In the genomic region with DNA sequence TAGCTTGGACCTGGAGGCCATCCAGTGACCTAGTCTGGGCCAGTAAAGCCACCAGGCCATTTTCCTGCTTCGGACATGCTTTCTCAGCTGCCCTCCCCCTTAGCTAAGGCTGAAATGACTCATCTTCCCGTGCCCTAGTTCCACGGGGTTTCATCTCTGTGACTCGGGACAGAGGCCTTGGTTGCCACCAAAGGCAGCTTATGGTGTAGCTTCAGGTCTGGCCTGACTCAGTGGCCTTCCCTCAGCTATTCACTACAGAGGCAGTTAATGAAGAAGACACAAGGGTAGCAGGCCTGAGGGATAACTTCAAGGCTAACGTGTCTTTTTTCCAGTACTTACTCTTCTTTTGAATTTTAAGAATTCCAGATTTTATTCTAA, we compare ENCODE assay signal across 18 cellular contexts.
A peak's percentile ranks its signal among the peaks of the same experiment; 100 is the strongest.
DNase-seq lines count a peak whose midpoint lies in the region; ATAC-seq and TF ChIP-seq lines count a peak whose summit lies in the region.
"Had no signal": no experiment of that assay in that cellular context is flagged by ENCODE, and none has a peak within 500 bp of the region (broad histone marks: within the 10 kb centered on the region; RNA-seq: fewer than 3 reads in every experiment).

No MANE protein-coding gene starts in this region.

- H3K4ac ChIP-seq in mesenchymal stem cell (ENCODE audit: low read depth in 1 of 2, low read length in 2 of 2): no peak overlapping the region

- H3K4me1 Mint-ChIP-seq in type B pancreatic cell (ENCODE audit: unreplicated experiment): peaks cover 79% of the 10 kb centered on the region
- H3K4me1 Mint-ChIP-seq: activated CD4-positive, alpha-beta T cell treated with anti-CD3 and anti-CD28 coated beads, Interleukin-2, amount 10 ng/mL, durations not matched to agents 7 days and 5 days; T-helper 17 cell had no signal

- WGBS in body of pancreas, 2 donors: 51 to 78% methylated on average over 5 of the region's 5 CpGs
- 34% methylated on average over 4 of the region's 5 CpGs for WGBS in mesenchymal stem cell

- H3K4me1 ChIP-seq in body of pancreas (peaks cover 80% of the 10 kb centered on the region), mesenchymal stem cell (ENCODE audit: control insufficient read depth, insufficient read depth, low read depth, low read length) (peaks cover 12% of the 10 kb centered on the region)

- peak overlapping the region; percentile 95 for H3K27ac Mint-ChIP-seq in type B pancreatic cell
- H3K27ac Mint-ChIP-seq: activated CD4-positive, alpha-beta T cell treated with anti-CD3 and anti-CD28 coated beads, Interleukin-2, amount 10 ng/mL, durations not matched to agents 7 days and 5 days; activated T-cell treated with anti-CD3 and anti-CD28 coated beads, Interleukin-2, amount 50 U/mL, for 72 hours; dendritic cell treated with granulocyte-macrophage colony-stimulating factor and Interleukin-4, amounts not matched to agents 40 ng/mL and 50 ng/mL, for 4 days; T-helper 17 cell had no signal

- no peak overlapping the region for H3K4me2 ChIP-seq in mesenchymal stem cell (ENCODE audit: low read length, poor library complexity, severe bottlenecking)

- H2BK12ac ChIP-seq in mesenchymal stem cell (ENCODE audit: low read length in 2 of 2): peak overlapping the region; percentile 18 to 93

- no peak overlapping the region for H3K4me3 Mint-ChIP-seq in type B pancreatic cell
- H3K4me3 Mint-ChIP-seq: activated CD4-positive, alpha-beta T cell treated with anti-CD3 and anti-CD28 coated beads, Interleukin-2, amount 10 ng/mL, durations not matched to agents 7 days and 5 days; activated T-cell treated with anti-CD3 and anti-CD28 coated beads, Interleukin-2, amount 50 U/mL, for 72 hours; dendritic cell treated with granulocyte-macrophage colony-stimulating factor and Interleukin-4, amounts not matched to agents 40 ng/mL and 50 ng/mL, for 4 days; T-helper 17 cell had no signal

- DNase-seq in DMS53 (lab: John Stamatoyannopoulos, UW) (peak; percentile 9), DMS53 treated with DMSO at 0.1 percent for 48 hours (lab: John Stamatoyannopoulos, UW; ENCODE audit: unreplicated experiment) (no peak), body of pancreas (peak in 1 of 4 donors; percentile 51), mesenchymal stem cell (peak; percentile 69), type B pancreatic cell (ENCODE audit: extremely low spot score, unreplicated experiment) (no peak), NK-92 (lab: John Stamatoyannopoulos, UW; ENCODE audit: unreplicated experiment) (no peak)
- no peak for DNase-seq in stimulated activated CD4-positive, alpha-beta T cell treated with anti-CD3 and anti-CD28 coated beads, Interleukin-4, amount 100 ng/mL, for 1 hour
- no peak for DNase-seq in activated CD8-positive, alpha-beta memory T cell treated with anti-CD3 and anti-CD28 coated beads, Interleukin-2, amount 50 U/mL, for 48 hours
- DNase-seq: activated CD4-positive, alpha-beta T cell treated with anti-CD3 and anti-CD28 coated beads, Interleukin-2, amount 10 ng/mL, durations not matched to agents 7 days and 5 days; activated T-cell treated with anti-CD3 and anti-CD28 coated beads, Interleukin-2, amount 50 U/mL, for 72 hours; amygdala; NCI-H1694 treated with DMSO at 0.1 percent for 48 hours; NCI-H524 treated with DMSO at 0.1 percent for 48 hours; stimulated activated CD8-positive, alpha-beta memory T cell treated with anti-CD3 and anti-CD28 coated beads, Interleukin-4, amount 100 ng/mL, for 48 hours; T-helper 17 cell had no signal

- H3K9me3 ChIP-seq in body of pancreas (no peaks in the 10 kb centered on the region), mesenchymal stem cell (ENCODE audit: control insufficient read depth, low read length) (no peaks in the 10 kb centered on the region)

- H2AFZ ChIP-seq in mesenchymal stem cell (ENCODE audit: low read depth, low read length): no peak overlapping the region
- H2AFZ ChIP-seq: parathyroid adenoma had no signal

- H3K79me1 ChIP-seq in mesenchymal stem cell (replicated peaks; ENCODE audit: low read length, poor library complexity, severe bottlenecking): peaks cover 14% of the 10 kb centered on the region

- no peak overlapping the region for H2AK5ac ChIP-seq in mesenchymal stem cell (ENCODE audit: low read length, severe bottlenecking)

- H3K36me3 Mint-ChIP-seq in type B pancreatic cell: peaks cover 68% of the 10 kb centered on the region

- H3K18ac ChIP-seq in mesenchymal stem cell (ENCODE audit: low read depth in 1 of 2, low read length in 2 of 2): peak overlapping the region; percentile 23 to 54

- H3K14ac ChIP-seq in mesenchymal stem cell (ENCODE audit: low read length in 2 of 2): peak overlapping the region in 1 of 2 experiments; percentile 82

- H2BK5ac ChIP-seq in mesenchymal stem cell (ENCODE audit: low read depth, low read length, poor library complexity, severe bottlenecking): no peak overlapping the region

- no peak overlapping the region for H2BK120ac ChIP-seq in mesenchymal stem cell (ENCODE audit: low read depth, low read length)

- ATAC-seq in body of pancreas: no peak
- ATAC-seq: activated T-cell treated with anti-CD3 and anti-CD28 coated beads, Interleukin-2, amount 50 U/mL, for 72 hours; T-helper 17 cell had no signal

- no peaks in the 10 kb centered on the region for H3K27me3 Mint-ChIP-seq in type B pancreatic cell
- H3K27me3 Mint-ChIP-seq: activated CD4-positive, alpha-beta T cell treated with anti-CD3 and anti-CD28 coated beads, Interleukin-2, amount 10 ng/mL, durations not matched to agents 7 days and 5 days; dendritic cell treated with granulocyte-macrophage colony-stimulating factor and Interleukin-4, amounts not matched to agents 40 ng/mL and 50 ng/mL, for 4 days; T-helper 17 cell had no signal

- no peaks in the 10 kb centered on the region for H3K9me3 Mint-ChIP-seq in type B pancreatic cell
- H3K9me3 Mint-ChIP-seq: activated CD4-positive, alpha-beta T cell treated with anti-CD3 and anti-CD28 coated beads, Interleukin-2, amount 10 ng/mL, durations not matched to agents 7 days and 5 days; dendritic cell treated with granulocyte-macrophage colony-stimulating factor and Interleukin-4, amounts not matched to agents 40 ng/mL and 50 ng/mL, for 4 days had no signal

- H3K27me3 ChIP-seq in body of pancreas: no peaks in the 10 kb centered on the region
- no peaks in the 10 kb centered on the region for H3K27me3 ChIP-seq in mesenchymal stem cell (ENCODE audit: control insufficient read depth in 1 of 2, insufficient read depth in 1 of 2, low read length in 2 of 2)

- H2BK15ac ChIP-seq in mesenchymal stem cell (ENCODE audit: low read depth, poor library complexity, severe bottlenecking): no peak overlapping the region

- no peak overlapping the region for H4K8ac ChIP-seq in mesenchymal stem cell (ENCODE audit: low read length)

- H3K27ac ChIP-seq in body of pancreas: peak overlapping the region; percentile 23 to 88 (median 50)
- H3K27ac ChIP-seq in mesenchymal stem cell (ENCODE audit: low read length, poor library complexity, severe bottlenecking): no peak overlapping the region
- H3K27ac ChIP-seq: 22Rv1, parathyroid adenoma had no signal

- no peaks in the 10 kb centered on the region for H3K36me3 ChIP-seq in body of pancreas (replicated peaks in 1 of 2; ENCODE audit: insufficient read depth in 1 of 2, low read depth in 2 of 2)
- H3K36me3 ChIP-seq in mesenchymal stem cell (ENCODE audit: control insufficient read depth in 1 of 2, insufficient read depth in 2 of 2, low read depth in 1 of 2, low read length in 2 of 2): peaks cover 0 to 11% of the 10 kb centered on the region in 2 experiments

- H3K9ac ChIP-seq in mesenchymal stem cell (ENCODE audit: low read length): peak overlapping the region; percentile 35
- H3K9ac ChIP-seq: parathyroid adenoma had no signal

- TF ChIP-seq CTCF in body of pancreas (IDR thresholded peaks at IDR 0.05) (no peak), type B pancreatic cell (conservative IDR thresholded peaks at IDR 0.05) (no peak)

- intact Hi-C loops in body of pancreas (cut with DNase I): no loop called here

- H3K23ac ChIP-seq in mesenchymal stem cell (ENCODE audit: low read length in 2 of 2): peak overlapping the region in 1 of 2 experiments; percentile 14

- no peak overlapping the region for H4K91ac ChIP-seq in mesenchymal stem cell (ENCODE audit: low read length)

- no peak overlapping the region for H3K4me3 ChIP-seq in body of pancreas
- no peak overlapping the region for H3K4me3 ChIP-seq in mesenchymal stem cell (ENCODE audit: insufficient read depth in 1 of 2, low read depth in 1 of 2, low read length in 2 of 2)

- no peak for TF ChIP-seq POLR2A in body of pancreas (IDR thresholded peaks at IDR 0.05)

Comparison
In these comparisons a context has a peak if more than half of its experiments do, and no peak if none do; other contexts are left out.
1. DNase-seq: peak in DMS53 (single experiment) and mesenchymal stem cell (single experiment); none in DMS53 treated with DMSO at 0.1 percent for 48 hours (single experiment), type B pancreatic cell (single experiment), stimulated activated CD4-positive, alpha-beta T cell treated with anti-CD3 and anti-CD28 coated beads, Interleukin-4, amount 100 ng/mL, for 1 hour (single experiment), NK-92 (single experiment) and activated CD8-positive, alpha-beta memory T cell treated with anti-CD3 and anti-CD28 coated beads, Interleukin-2, amount 50 U/mL, for 48 hours (single experiment).